7 cellular contexts compared by ENCODE assay signal in genomic region chr18:74632856-74633255, GRCh38.
"Had no signal": no experiment of that assay in that cellular context is flagged by ENCODE, and none has a peak within 500 bp of the region (broad histone marks: within the 10 kb centered on the region; RNA-seq: fewer than 3 reads in every experiment).

No MANE protein-coding gene starts in this region.

- H3K4me3 ChIP-seq: ascending aorta, thyroid gland had no signal

- H3K4me1 ChIP-seq: ascending aorta, thyroid gland had no signal

- H3K4me3 Mint-ChIP-seq: activated CD8-positive, alpha-beta memory T cell treated with anti-CD3 and anti-CD28 coated beads, Interleukin-2, amount 10 ng/mL, durations not matched to agents 7 days and 5 days had no signal

- H3K27me3 ChIP-seq: ascending aorta, thyroid gland had no signal

- DNase-seq: activated CD4-positive, alpha-beta T cell treated with anti-CD3 and anti-CD28 coated beads for 1 hour; activated CD8-positive, alpha-beta memory T cell treated with anti-CD3 and anti-CD28 coated beads, Interleukin-2, amount 10 ng/mL, durations not matched to agents 7 days and 5 days; retina; stimulated activated CD4-positive, alpha-beta T cell treated with anti-CD3 and anti-CD28 coated beads, Interleukin-4, amount 100 ng/mL, for 4 hours; thyroid gland had no signal

- H3K9me3 ChIP-seq: ascending aorta, thyroid gland had no signal

- H3K27me3 Mint-ChIP-seq: activated CD8-positive, alpha-beta memory T cell treated with anti-CD3 and anti-CD28 coated beads, Interleukin-2, amount 10 ng/mL, durations not matched to agents 7 days and 5 days had no signal

- H3K27ac ChIP-seq: ascending aorta, thyroid gland had no signal

- ATAC-seq: activated CD8-positive, alpha-beta memory T cell treated with anti-CD3 and anti-CD28 coated beads, Interleukin-2, amount 10 ng/mL, durations not matched to agents 7 days and 5 days; SK-N-SH treated with all-trans-retinoic acid at 6 μM for 48 hours had no signal
